ENCODE assay signal across 8 cellular contexts in the genomic region with DNA sequence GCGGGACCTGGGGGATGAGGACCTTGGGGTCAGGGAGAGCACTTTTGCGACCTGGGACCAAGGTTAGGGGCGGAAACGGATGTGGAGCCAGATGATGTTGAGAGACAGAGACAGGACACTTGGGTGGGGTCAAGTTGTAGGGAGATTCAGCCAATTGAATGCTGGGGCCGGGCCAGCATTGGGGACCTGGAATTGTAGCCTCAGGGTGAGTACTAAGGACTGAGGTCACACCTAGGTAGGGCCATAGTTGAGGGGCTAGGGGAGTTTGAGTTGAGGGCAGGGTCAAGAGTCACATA. TPM values are rescaled to one million over a fixed set of nuclear protein-coding genes. Genes with fewer than 3 reads are reported as not detected.
DNase-seq lines count a peak whose midpoint lies in the region; ATAC-seq and TF ChIP-seq lines count a peak whose summit lies in the region.

No MANE protein-coding gene starts in this region.

- DNase-seq in AG10803 (ENCODE audit: low read depth), result no peak
- no peak for DNase-seq in Jurkat, Clone E6-1 (ENCODE audit: low read depth, low spot score)
- DNase-seq in caudate nucleus (lab: John Stamatoyannopoulos, UW), result no peak
- DNase-seq in naive thymus-derived CD4-positive, alpha-beta T cell, result no peak
- no peak for DNase-seq in NCI-H2029 (lab: John Stamatoyannopoulos, UW)
- DNase-seq in NCI-H526 (lab: John Stamatoyannopoulos, UW), result no peak

- intact Hi-C loops in naive thymus-derived CD4-positive, alpha-beta T cell (cut with micrococcal nuclease), result loop anchor here (1.0 to 5.0 kb wide), 18 partner anchors 12 to 1901 kb away; a partner anchor contains a TSS

- no peaks in the 10 kb centered on the region for H3K27me3 Mint-ChIP-seq in naive thymus-derived CD4-positive, alpha-beta T cell

- no peaks in the 10 kb centered on the region for H3K27me3 ChIP-seq in naive thymus-derived CD4-positive, alpha-beta T cell (ENCODE audit: control insufficient read depth in 2 of 2, insufficient read depth in 2 of 2, low read length in 2 of 2)

- H3K4me1 Mint-ChIP-seq in naive thymus-derived CD4-positive, alpha-beta T cell, result peaks cover 9 to 23% (median 13%) of the 10 kb centered on the region in 7 donors

- H3K9me3 ChIP-seq in naive thymus-derived CD4-positive, alpha-beta T cell (ENCODE audit: control insufficient read depth in 2 of 3, low read length in 3 of 3), result no peaks in the 10 kb centered on the region

- peaks cover 5 to 10% of the 10 kb centered on the region in 2 donors for H3K4me1 ChIP-seq in naive thymus-derived CD4-positive, alpha-beta T cell (ENCODE audit: control insufficient read depth in 2 of 2, insufficient read depth in 2 of 2, low read length in 2 of 2)

- peaks cover 0 to 16% (median under 1%) of the 10 kb centered on the region in 3 experiments for H3K36me3 ChIP-seq in naive thymus-derived CD4-positive, alpha-beta T cell (ENCODE audit: control insufficient read depth in 2 of 3, insufficient read depth in 3 of 3, low read length in 3 of 3)

- no peak for TF ChIP-seq CTCF in AG10803 (conservative IDR thresholded peaks at IDR 0.05; ENCODE audit: low read length)

- peaks cover 0 to 3% (median 0%) of the 10 kb centered on the region in 5 donors for H3K36me3 Mint-ChIP-seq in naive thymus-derived CD4-positive, alpha-beta T cell

- peak overlapping the region; percentile 65 for H3K4me3 ChIP-seq in AG10803 (ENCODE audit: low read length)
- H3K4me3 ChIP-seq in Jurkat, Clone E6-1 (ENCODE audit: low read length), result peak overlapping the region; percentile 58
- peak overlapping the region; percentile 56 for H3K4me3 ChIP-seq in naive thymus-derived CD4-positive, alpha-beta T cell (ENCODE audit: low read length)

- H3K27ac ChIP-seq in caudate nucleus (ENCODE audit: low read depth, low read length), result peak overlapping the region; percentile 80
- peak overlapping the region; percentile 56 for H3K27ac ChIP-seq in naive thymus-derived CD4-positive, alpha-beta T cell (ENCODE audit: low read depth, low read length)

- peak overlapping the region; percentile 78 to 92 (median 88) for H3K4me3 Mint-ChIP-seq in naive thymus-derived CD4-positive, alpha-beta T cell

- CTCF ChIA-PET in naive thymus-derived CD4-positive, alpha-beta T cell (lab: Charles Lee), result no interaction called here

- POLR2A ChIA-PET in naive thymus-derived CD4-positive, alpha-beta T cell (lab: Charles Lee), result interaction anchor here (0.6 to 6.4 kb wide), 2 partner anchors 12 to 16 kb away, joined by 4 to 85 read pairs; a partner anchor contains a TSS

- ATAC-seq in naive thymus-derived CD4-positive, alpha-beta T cell, result no peak
- ATAC-seq in HG03159 (IDR thresholded peaks at IDR 0.05; ENCODE audit: unreplicated experiment), result no peak
- ATAC-seq in GM21825 (IDR thresholded peaks at IDR 0.05; ENCODE audit: unreplicated experiment), result no peak

- peak overlapping the region; percentile 59 to 95 (median 81) for H3K27ac Mint-ChIP-seq in naive thymus-derived CD4-positive, alpha-beta T cell

- peaks cover 0 to 1% (median 0%) of the 10 kb centered on the region in 11 donors for H3K9me3 Mint-ChIP-seq in naive thymus-derived CD4-positive, alpha-beta T cell

RNA-seq across cellular contexts. Expression of a gene that starts 1.2 kb away (rescaled TPM):
- 33.9 TPM for polyA plus RNA-seq in Jurkat, Clone E6-1 (2012; ENCODE audit: insufficient read depth, insufficient read length)
- total RNA-seq in naive thymus-derived CD4-positive, alpha-beta T cell, result 10 to 100 TPM; 33.6 to 90.1 (median 72.9) TPM
- polyA plus RNA-seq in naive thymus-derived CD4-positive, alpha-beta T cell, result 100 to 1,000 TPM; 129 to 142 TPM

RNA-seq across cellular contexts. Expression of a gene that starts 2.0 kb away (rescaled TPM):
- 0.64 TPM for polyA plus RNA-seq in Jurkat, Clone E6-1 (2012; ENCODE audit: insufficient read depth, insufficient read length)
- 1 to 10 TPM; 1.8 to 4.0 (median 2.8) TPM for total RNA-seq in naive thymus-derived CD4-positive, alpha-beta T cell
- polyA plus RNA-seq in naive thymus-derived CD4-positive, alpha-beta T cell, result under 1 TPM; 0.60 to 0.91 TPM

RNA-seq across cellular contexts. Expression of a gene that starts 12.4 kb away (rescaled TPM):
- polyA plus RNA-seq in Jurkat, Clone E6-1 (2012; ENCODE audit: insufficient read depth, insufficient read length), result 231 TPM
- 100 to 1,000 TPM in 1 of 5 experiments, 10 to 100 TPM in 4; 53.2 to 129 (median 75.9) TPM for total RNA-seq in naive thymus-derived CD4-positive, alpha-beta T cell
- 100 to 1,000 TPM; 156 to 196 TPM for polyA plus RNA-seq in naive thymus-derived CD4-positive, alpha-beta T cell

RNA-seq across cellular contexts. Expression of a gene that starts 19.2 kb away (rescaled TPM):
- 87.5 TPM for polyA plus RNA-seq in Jurkat, Clone E6-1 (2012; ENCODE audit: insufficient read depth, insufficient read length)
- 10 to 100 TPM; 51.5 to 71.6 (median 61.3) TPM for total RNA-seq in naive thymus-derived CD4-positive, alpha-beta T cell
- 10 to 100 TPM; 17.9 to 33.3 TPM for polyA plus RNA-seq in naive thymus-derived CD4-positive, alpha-beta T cell

RNA-seq across cellular contexts. Expression of a gene that starts 40.3 kb away (rescaled TPM):
- not detected for polyA plus RNA-seq in Jurkat, Clone E6-1 (2012; ENCODE audit: insufficient read depth, insufficient read length)
- total RNA-seq in naive thymus-derived CD4-positive, alpha-beta T cell, result 1 to 10 TPM in 2 of 5 experiments, under 1 TPM in 3; 0.65 to 2.9 (median 0.87) TPM
- polyA plus RNA-seq in naive thymus-derived CD4-positive, alpha-beta T cell, result 1 to 10 TPM; 1.1 to 3.9 TPM
